Comparison of ENCODE assay signal across 8 cellular contexts in genomic region chr20:49278817-49279676, GRCh38. TPM values are rescaled to one million over a fixed set of nuclear protein-coding genes. Genes with fewer than 3 reads are reported as not detected.
DNase-seq lines count a peak whose midpoint lies in the region; ATAC-seq and TF ChIP-seq lines count a peak whose summit lies in the region.

No MANE protein-coding gene starts in this region.

- 11 to 16% (median 13%) methylated on average over 33 of the region's 33 CpGs for WGBS in ovary, 3 donors

- no peak for TF ChIP-seq POLR2A in ovary (IDR thresholded peaks at IDR 0.05)

- H3K4me3 ChIP-seq in HUES6 (ENCODE audit: low read depth, low read length) (peak overlapping the region; percentile 77), fibroblast of lung (replicated peaks in 1 of 4; ENCODE audit: control extremely low read depth in 1 of 4, insufficient read depth in 1 of 4, low read depth in 3 of 4, low read length in 4 of 4) (peak overlapping the region; percentile 64 to 100 (median 91)), ovary (peak overlapping the region; percentile 58)

- H3K4me1 ChIP-seq in HUES6 (ENCODE audit: control insufficient read depth, insufficient read depth, low read length): peaks cover 22% of the 10 kb centered on the region
- peaks cover 3% of the 10 kb centered on the region for H3K4me1 ChIP-seq in fibroblast of lung (ENCODE audit: control insufficient read depth, extremely low read depth, insufficient read depth, low read length)
- peaks cover 15% of the 10 kb centered on the region for H3K4me1 ChIP-seq in ovary (ENCODE audit: insufficient read depth)

- H3K9ac ChIP-seq in HUES6 (ENCODE audit: low read length) (peak overlapping the region; percentile 94), fibroblast of lung (ENCODE audit: insufficient read depth, low read length) (peak overlapping the region; percentile 84)

- peak overlapping the region; percentile 100 for H3K4me3 Mint-ChIP-seq in activated CD8-positive, alpha-beta T cell treated with anti-CD3 and anti-CD28 coated beads for 36 hours

- H3K36me3 ChIP-seq in HUES6 (ENCODE audit: control insufficient read depth, insufficient read depth, low read length) (peaks cover 68% of the 10 kb centered on the region), fibroblast of lung (ENCODE audit: control insufficient read depth, insufficient read depth, low read length) (peaks cover 41% of the 10 kb centered on the region), ovary (no peaks in the 10 kb centered on the region)

- peaks cover 15% of the 10 kb centered on the region for H3K9me3 Mint-ChIP-seq in activated CD8-positive, alpha-beta T cell treated with anti-CD3 and anti-CD28 coated beads for 36 hours

- peaks cover 2% of the 10 kb centered on the region for H3K27me3 Mint-ChIP-seq in activated CD8-positive, alpha-beta T cell treated with anti-CD3 and anti-CD28 coated beads for 36 hours

- intact Hi-C loops in activated CD8-positive, alpha-beta T cell treated with anti-CD3 and anti-CD28 coated beads for 36 hours (cut with micrococcal nuclease): no loop called here
- intact Hi-C loops in ovary (cut with DNase I): loop anchor here in 1 of 4 donors (10.0 kb wide), 1 partner anchor 54 kb away; no protein-coding TSS in a partner anchor

- DNase-seq in activated CD8-positive, alpha-beta T cell treated with anti-CD3 and anti-CD28 coated beads for 36 hours: peak; percentile 43
- DNase-seq in fibroblast of lung (ENCODE audit: low read depth in 2 of 2): no peak
- peak in 4 of 5 donors; percentile 12 to 47 (median 36) for DNase-seq in ovary
- no peak for DNase-seq in SIG-M5 (lab: John Stamatoyannopoulos, UW)
- DNase-seq in dedifferentiated amniotic fluid mesenchymal stem cell (ENCODE audit: extremely low spot score): no peak

- POLR2A ChIA-PET in activated CD8-positive, alpha-beta T cell treated with anti-CD3 and anti-CD28 coated beads for 36 hours (lab: Charles Lee): interaction anchor here (0.6 to 8.4 kb wide), 15 partner anchors 11 to 797 kb away, joined by 3 to 148 read pairs (median 4); partner anchors contain the start of genes DDX27 and STAU1

- H3K27me3 ChIP-seq in HUES6 (ENCODE audit: control insufficient read depth, insufficient read depth, low read length) (no peaks in the 10 kb centered on the region), fibroblast of lung (ENCODE audit: control insufficient read depth, insufficient read depth, low read length) (no peaks in the 10 kb centered on the region), ovary (no peaks in the 10 kb centered on the region)

- peak overlapping the region; percentile 99 for H3K27ac ChIP-seq in C4-2B
- peak overlapping the region; percentile 83 for H3K27ac ChIP-seq in HUES6 (ENCODE audit: low read depth, low read length)
- H3K27ac ChIP-seq in fibroblast of lung (ENCODE audit: insufficient read depth, low read length): peak overlapping the region; percentile 88
- H3K27ac ChIP-seq in ovary: peak overlapping the region; percentile 98 to 99

- H3K9me3 ChIP-seq in HUES6 (ENCODE audit: control insufficient read depth, insufficient read depth, low read depth, low read length) (no peaks in the 10 kb centered on the region; the same call in 1 of the 2 replicates), fibroblast of lung (ENCODE audit: control insufficient read depth, insufficient read depth, low read depth, low read length) (peaks cover 10% of the 10 kb centered on the region), ovary (peaks cover 0 to 19% of the 10 kb centered on the region in 2 donors)

- H2AFZ ChIP-seq in fibroblast of lung (ENCODE audit: low read length): no peak overlapping the region

- peaks cover 51% of the 10 kb centered on the region for H3K4me1 Mint-ChIP-seq in activated CD8-positive, alpha-beta T cell treated with anti-CD3 and anti-CD28 coated beads for 36 hours (ENCODE audit: low read depth)

- H3K27ac Mint-ChIP-seq in activated CD8-positive, alpha-beta T cell treated with anti-CD3 and anti-CD28 coated beads for 36 hours: peak overlapping the region; percentile 100

- peaks cover 83% of the 10 kb centered on the region for H3K79me2 ChIP-seq in fibroblast of lung (ENCODE audit: control insufficient read depth, insufficient read depth, low read length)

- H4K20me1 ChIP-seq in fibroblast of lung (ENCODE audit: control insufficient read depth, extremely low read depth, insufficient read depth, low read length): peaks cover 9% of the 10 kb centered on the region

- CTCF ChIA-PET in activated CD8-positive, alpha-beta T cell treated with anti-CD3 and anti-CD28 coated beads for 36 hours (lab: Charles Lee): interaction anchor here (1.7 to 1.8 kb wide), 2 partner anchors 33 to 62 kb away, joined by 6 to 9 read pairs; no protein-coding TSS in a partner anchor

- no peak for ATAC-seq in activated CD8-positive, alpha-beta T cell treated with anti-CD3 and anti-CD28 coated beads for 36 hours
- ATAC-seq in GM18511 (IDR thresholded peaks at IDR 0.05; ENCODE audit: unreplicated experiment): no peak

- peaks cover 77% of the 10 kb centered on the region for H3K36me3 Mint-ChIP-seq in activated CD8-positive, alpha-beta T cell treated with anti-CD3 and anti-CD28 coated beads for 36 hours (ENCODE audit: low read depth)

- peak overlapping the region; percentile 81 for H3K4me2 ChIP-seq in fibroblast of lung (ENCODE audit: extremely low read depth, insufficient read depth, low read length)

- no peak for TF ChIP-seq EP300 in ovary (IDR thresholded peaks at IDR 0.05)

- TF ChIP-seq CTCF in C4-2B (conservative IDR thresholded peaks at IDR 0.05) (no peak), fibroblast of lung (conservative IDR thresholded peaks at IDR 0.05 in 1 of 2, IDR thresholded peaks at IDR 0.05 in 1 of 2; ENCODE audit: low read depth in 1 of 2, low read length in 2 of 2) (no peak), ovary (IDR thresholded peaks at IDR 0.05) (no peak)
- no peak for TF ChIP-seq CTCF in activated CD8-positive, alpha-beta T cell treated with anti-CD3 and anti-CD28 coated beads for 36 hours (IDR thresholded peaks at IDR 0.05)

RNA-seq across cellular contexts. Expression of gene ZNFX1, which starts 1.2 kb away (rescaled TPM):
- 10 to 100 TPM; 27.4 to 27.7 TPM for total RNA-seq in activated CD8-positive, alpha-beta T cell treated with anti-CD3 and anti-CD28 coated beads for 36 hours
- 29.5 and 46.2 TPM in 2 replicates for total RNA-seq in fibroblast of lung
- polyA plus RNA-seq in fibroblast of lung: 13.7 and 13.9 TPM in 2 replicates
- polyA plus RNA-seq in fibroblast of lung (2012): 27.4 and 33.1 TPM in 2 replicates
- polyA minus RNA-seq in fibroblast of lung (ENCODE audit: low replicate concordance): 99.6 and 104 TPM in 2 replicates
- total RNA-seq in ovary: 10 to 100 TPM; 17.6 to 29.7 (median 23.5) TPM
- 10 to 100 TPM in 1 of 2 donors, 1 to 10 TPM in 1; 9.2 to 38.1 TPM for polyA plus RNA-seq in ovary

RNA-seq across cellular contexts. Expression of gene DDX27, which starts 59.8 kb away (rescaled TPM):
- total RNA-seq in activated CD8-positive, alpha-beta T cell treated with anti-CD3 and anti-CD28 coated beads for 36 hours: 10 to 100 TPM; 45.2 to 45.9 TPM
- total RNA-seq in fibroblast of lung (32.5 and 35.7 TPM in 2 replicates), ovary (10 to 100 TPM; 30.4 to 44.9 (median 36.8) TPM)
- polyA plus RNA-seq in fibroblast of lung (24.7 and 30.1 TPM in 2 replicates), ovary (10 to 100 TPM; 33.7 to 39.5 TPM)
- 25.8 and 31.4 TPM in 2 replicates for polyA plus RNA-seq in fibroblast of lung (2012)
- 39.9 and 41.4 TPM in 2 replicates for polyA minus RNA-seq in fibroblast of lung (ENCODE audit: low replicate concordance)

Comparison
In these comparisons a context has a peak if more than half of its experiments do, and no peak if none do; other contexts are left out.
1. DNase-seq: peak in activated CD8-positive, alpha-beta T cell treated with anti-CD3 and anti-CD28 coated beads for 36 hours (single experiment) and ovary (4 of 5); none in fibroblast of lung (0 of 2), SIG-M5 (single experiment) and dedifferentiated amniotic fluid mesenchymal stem cell (single experiment).
2. Peak in every context shown above with its lines, with median percentiles within 50 percentile points of each other: H3K27ac ChIP-seq and H3K4me3 ChIP-seq.